Comparison of ENCODE assay signal across 32 cellular contexts in genomic region chr18:55326134-55326533, GRCh38.
DNase-seq lines count a peak whose midpoint lies in the region; ATAC-seq and TF ChIP-seq lines count a peak whose summit lies in the region.
"Had no signal": no experiment of that assay in that cellular context is flagged by ENCODE, and none has a peak within 500 bp of the region (broad histone marks: within the 10 kb centered on the region; RNA-seq: fewer than 3 reads in every experiment).

No MANE protein-coding gene starts in this region.

- peaks cover 16% of the 10 kb centered on the region for H3K9me3 Mint-ChIP-seq in glutamatergic neuron (ENCODE audit: unreplicated experiment)
- H3K9me3 Mint-ChIP-seq in activated T-helper 1 cell treated with anti-CD3 and anti-CD28 coated beads, Interleukin-12 subunit alpha, Interleukin-12 subunit beta, Interleukin-2, Interleukin-4 antibody, amounts not matched to agents 30 ng/mL and 10 ng/mL and 1 ng/mL, durations not matched to agents 14 hours and 24 hours and 36 hours: no peaks in the 10 kb centered on the region
- H3K9me3 Mint-ChIP-seq: CD8-positive, alpha-beta T cell; naive B cell; stimulated activated naive CD8-positive, alpha-beta T cell treated with anti-CD3 and anti-CD28 coated beads, Interleukin-15, Interleukin-2, amounts not matched to agents 100 ng/mL and 50 ng/mL, for 24 hours had no signal

- peaks cover 72 to 82% (median 80%) of the 10 kb centered on the region in 10 experiments for H3K4me1 ChIP-seq in BLaER1 treated with 17β-estradiol and CSF1 and Interleukin-3, amounts not matched to agents 10 nM and 100 nM
- H3K4me1 ChIP-seq in trophoblast cell (ENCODE audit: control insufficient read depth in 1 of 2, insufficient read depth in 2 of 2, low read length in 2 of 2): peaks cover 7 to 8% of the 10 kb centered on the region in 2 experiments
- H3K4me1 ChIP-seq: prostate gland had no signal

- no peak overlapping the region for H4K8ac ChIP-seq in trophoblast cell (ENCODE audit: low read depth, low read length)

- no peak overlapping the region for H3K23ac ChIP-seq in trophoblast cell (ENCODE audit: low read length)

- H4K20me1 ChIP-seq in BLaER1 treated with 17β-estradiol and CSF1 and Interleukin-3, amounts not matched to agents 10 nM and 100 nM: peaks cover 0 to 53% (median 0%) of the 10 kb centered on the region in 11 experiments; a peak in 7 of 22 replicates

- H3K9ac ChIP-seq in BLaER1 treated with 17β-estradiol and CSF1 and Interleukin-3, amounts not matched to agents 10 nM and 100 nM: peak overlapping the region in 6 of 11 experiments; percentile 17 to 55 (median 40); a peak in 7 of 22 replicates
- no peak overlapping the region for H3K9ac ChIP-seq in trophoblast cell (ENCODE audit: low read length)

- no peak overlapping the region for H2BK120ac ChIP-seq in trophoblast cell (ENCODE audit: insufficient read depth, low read length, poor library complexity)

- no peak overlapping the region for H2AK5ac ChIP-seq in trophoblast cell (ENCODE audit: low read length)

- H3K18ac ChIP-seq in trophoblast cell (ENCODE audit: low read length): no peak overlapping the region

- H3K4me1 Mint-ChIP-seq in glutamatergic neuron (ENCODE audit: low read depth, unreplicated experiment): peaks cover 34% of the 10 kb centered on the region
- peaks cover 8% of the 10 kb centered on the region for H3K4me1 Mint-ChIP-seq in activated T-helper 1 cell treated with anti-CD3 and anti-CD28 coated beads, Interleukin-12 subunit alpha, Interleukin-12 subunit beta, Interleukin-2, Interleukin-4 antibody, amounts not matched to agents 30 ng/mL and 10 ng/mL and 1 ng/mL, durations not matched to agents 14 hours and 24 hours and 36 hours (ENCODE audit: low read depth)

- no peak overlapping the region for H2AFZ ChIP-seq in trophoblast cell (ENCODE audit: insufficient read depth, low read length, poor library complexity)

- no peak overlapping the region for H2BK12ac ChIP-seq in trophoblast cell (ENCODE audit: low read length)

- no peaks in the 10 kb centered on the region for H3K27me3 ChIP-seq in BLaER1 treated with 17β-estradiol and CSF1 and Interleukin-3, amounts not matched to agents 10 nM and 100 nM
- no peaks in the 10 kb centered on the region for H3K27me3 ChIP-seq in trophoblast cell (ENCODE audit: insufficient read depth, low read length)
- H3K27me3 ChIP-seq: esophagus muscularis mucosa, foreskin keratinocyte, MG63, vagina had no signal

- H3K27me3 Mint-ChIP-seq in glutamatergic neuron (ENCODE audit: unreplicated experiment): peaks cover 7% of the 10 kb centered on the region
- peaks cover 18% of the 10 kb centered on the region for H3K27me3 Mint-ChIP-seq in activated T-helper 1 cell treated with anti-CD3 and anti-CD28 coated beads, Interleukin-12 subunit alpha, Interleukin-12 subunit beta, Interleukin-2, Interleukin-4 antibody, amounts not matched to agents 30 ng/mL and 10 ng/mL and 1 ng/mL, durations not matched to agents 14 hours and 24 hours and 36 hours (ENCODE audit: insufficient read depth)
- H3K27me3 Mint-ChIP-seq: naive B cell had no signal

- no peak overlapping the region for H4K91ac ChIP-seq in trophoblast cell (ENCODE audit: low read depth, low read length)

- H3K4me3 Mint-ChIP-seq in glutamatergic neuron (ENCODE audit: unreplicated experiment): no peak overlapping the region
- H3K4me3 Mint-ChIP-seq in activated T-helper 1 cell treated with anti-CD3 and anti-CD28 coated beads, Interleukin-12 subunit alpha, Interleukin-12 subunit beta, Interleukin-2, Interleukin-4 antibody, amounts not matched to agents 30 ng/mL and 10 ng/mL and 1 ng/mL, durations not matched to agents 14 hours and 24 hours and 36 hours: no peak overlapping the region
- H3K4me3 Mint-ChIP-seq: activated CD4-positive, alpha-beta T cell treated with anti-CD3 and anti-CD28 coated beads for 36 hours; activated naive CD8-positive, alpha-beta T cell; CD8-positive, alpha-beta T cell; immature natural killer cell; stimulated activated naive CD8-positive, alpha-beta T cell treated with anti-CD3 and anti-CD28 coated beads, Interleukin-15, Interleukin-2, amounts not matched to agents 100 ng/mL and 50 ng/mL, for 24 hours had no signal

- intact Hi-C loops in activated T-helper 1 cell treated with anti-CD3 and anti-CD28 coated beads, Interleukin-12 subunit alpha, Interleukin-12 subunit beta, Interleukin-2, Interleukin-4 antibody, amounts not matched to agents 30 ng/mL and 10 ng/mL and 1 ng/mL, durations not matched to agents 14 hours and 24 hours and 36 hours (cut with micrococcal nuclease): no loop called here

- no peak for ATAC-seq in GM21717 (IDR thresholded peaks at IDR 0.05; ENCODE audit: unreplicated experiment)
- ATAC-seq: activated CD4-positive, alpha-beta T cell treated with anti-CD3 and anti-CD28 coated beads for 36 hours; CD8-positive, alpha-beta T cell; foreskin keratinocyte; HCT116; K562; left lobe of liver had no signal

- H3K79me2 ChIP-seq in trophoblast cell (ENCODE audit: control insufficient read depth, insufficient read depth, low read length, poor library complexity): no peaks in the 10 kb centered on the region

- H3K4ac ChIP-seq in trophoblast cell (ENCODE audit: low read depth, low read length): no peak overlapping the region

- no peak overlapping the region for H2BK5ac ChIP-seq in trophoblast cell (ENCODE audit: low read depth, low read length, poor library complexity)

- no peak overlapping the region for H4K12ac ChIP-seq in trophoblast cell (ENCODE audit: low read depth, low read length)

- TF ChIP-seq CTCF in glutamatergic neuron (IDR thresholded peaks at IDR 0.05; ENCODE audit: partially characterized antibody, unreplicated experiment): no peak

- peaks cover 0 to 17% (median 8%) of the 10 kb centered on the region in 11 experiments; a peak in 10 of 22 replicates for H3K36me3 ChIP-seq in BLaER1 treated with 17β-estradiol and CSF1 and Interleukin-3, amounts not matched to agents 10 nM and 100 nM
- H3K36me3 ChIP-seq in trophoblast cell (ENCODE audit: control insufficient read depth in 1 of 2, insufficient read depth in 2 of 2, low read length in 2 of 2): peaks cover 0 to 2% of the 10 kb centered on the region in 2 experiments
- H3K36me3 ChIP-seq: esophagus muscularis mucosa, MG63, prostate gland, vagina had no signal

- no peak overlapping the region for H3K4me3 ChIP-seq in BLaER1 treated with 17β-estradiol and CSF1 and Interleukin-3, amounts not matched to agents 10 nM and 100 nM
- no peak overlapping the region for H3K4me3 ChIP-seq in trophoblast cell (ENCODE audit: low read depth, low read length)
- H3K4me3 ChIP-seq: esophagus muscularis mucosa, K562, MG63, prostate gland, vagina had no signal

- H3K4me2 ChIP-seq in BLaER1 treated with 17β-estradiol and CSF1 and Interleukin-3, amounts not matched to agents 10 nM and 100 nM: peak overlapping the region; percentile 12 to 99 (median 89)
- H3K4me2 ChIP-seq in trophoblast cell (ENCODE audit: low read length): no peak overlapping the region

- H3K27ac Mint-ChIP-seq in glutamatergic neuron (ENCODE audit: unreplicated experiment): peak overlapping the region; percentile 22
- H3K27ac Mint-ChIP-seq in activated T-helper 1 cell treated with anti-CD3 and anti-CD28 coated beads, Interleukin-12 subunit alpha, Interleukin-12 subunit beta, Interleukin-2, Interleukin-4 antibody, amounts not matched to agents 30 ng/mL and 10 ng/mL and 1 ng/mL, durations not matched to agents 14 hours and 24 hours and 36 hours: no peak overlapping the region
- H3K27ac Mint-ChIP-seq: activated CD4-positive, alpha-beta T cell treated with anti-CD3 and anti-CD28 coated beads for 36 hours; activated naive CD8-positive, alpha-beta T cell; CD8-positive, alpha-beta T cell; immature natural killer cell; stimulated activated naive CD8-positive, alpha-beta T cell treated with anti-CD3 and anti-CD28 coated beads, Interleukin-15, Interleukin-2, amounts not matched to agents 100 ng/mL and 50 ng/mL, for 24 hours had no signal

- H3K14ac ChIP-seq in trophoblast cell (ENCODE audit: low read length): no peak overlapping the region

- H3K36me3 Mint-ChIP-seq in glutamatergic neuron (ENCODE audit: unreplicated experiment): no peaks in the 10 kb centered on the region
- no peaks in the 10 kb centered on the region for H3K36me3 Mint-ChIP-seq in activated T-helper 1 cell treated with anti-CD3 and anti-CD28 coated beads, Interleukin-12 subunit alpha, Interleukin-12 subunit beta, Interleukin-2, Interleukin-4 antibody, amounts not matched to agents 30 ng/mL and 10 ng/mL and 1 ng/mL, durations not matched to agents 14 hours and 24 hours and 36 hours (ENCODE audit: low read depth)
- H3K36me3 Mint-ChIP-seq: CD8-positive, alpha-beta T cell; immature natural killer cell had no signal

- H3K79me1 ChIP-seq in trophoblast cell (ENCODE audit: low read length): peaks cover 2% of the 10 kb centered on the region

- H3K27ac ChIP-seq in BLaER1 treated with 17β-estradiol and CSF1 and Interleukin-3, amounts not matched to agents 10 nM and 100 nM: peak overlapping the region in 8 of 11 experiments; percentile 17 to 95 (median 72); a peak in 13 of 22 replicates
- no peak overlapping the region for H3K27ac ChIP-seq in trophoblast cell (ENCODE audit: low read depth, low read length)
- H3K27ac ChIP-seq: 22Rv1, esophagus muscularis mucosa, foreskin keratinocyte, prostate gland, vagina had no signal

- DNase-seq in NCI-H1092 treated with DMSO at 0.1 percent for 48 hours (lab: John Stamatoyannopoulos, UW) (peak; percentile 16), NCI-H1092 (lab: John Stamatoyannopoulos, UW) (no peak), NCI-H69 (lab: John Stamatoyannopoulos, UW) (peak; percentile 76), glutamatergic neuron (no peak), trophoblast cell (no peak)
- DNase-seq in activated T-helper 1 cell treated with anti-CD3 and anti-CD28 coated beads, Interleukin-12 subunit alpha, Interleukin-12 subunit beta, Interleukin-2, Interleukin-4 antibody, amounts not matched to agents 30 ng/mL and 10 ng/mL and 1 ng/mL, durations not matched to agents 14 hours and 24 hours and 36 hours (ENCODE audit: low spot score): no peak
- DNase-seq: activated CD4-positive, alpha-beta T cell treated with anti-CD3 and anti-CD28 coated beads for 36 hours; activated effector memory CD4-positive, alpha-beta T cell treated with Interleukin-2 at 50 U/mL for 16 hours; activated T-cell treated with anti-CD3 and anti-CD28 coated beads for 4 hours; aorta; caudate nucleus; CD8-positive, alpha-beta T cell; foreskin keratinocyte; hypothalamus; immature natural killer cell; MG63; naive B cell; NCI-H1436 treated with DMSO at 0.1 percent for 48 hours; NCI-H524 treated with DMSO at 0.1 percent for 48 hours; nucleus accumbens; T-helper 2 cell had no signal

- H3K9me3 ChIP-seq in BLaER1 treated with 17β-estradiol and CSF1 and Interleukin-3, amounts not matched to agents 10 nM and 100 nM (replicated peaks in 1 of 11): no peaks in the 10 kb centered on the region
- H3K9me3 ChIP-seq in trophoblast cell (ENCODE audit: insufficient read depth, low read depth, low read length): no peaks in the 10 kb centered on the region
- H3K9me3 ChIP-seq: esophagus muscularis mucosa, MG63, prostate gland, vagina had no signal

Comparison
In these comparisons a context has a peak if more than half of its experiments do, and no peak if none do; other contexts are left out.
1. DNase-seq: peak in NCI-H1092 treated with DMSO at 0.1 percent for 48 hours (single experiment) and NCI-H69 (single experiment); none in NCI-H1092 (single experiment), glutamatergic neuron (single experiment), trophoblast cell (0 of 2) and activated T-helper 1 cell treated with anti-CD3 and anti-CD28 coated beads, Interleukin-12 subunit alpha, Interleukin-12 subunit beta, Interleukin-2, Interleukin-4 antibody, amounts not matched to agents 30 ng/mL and 10 ng/mL and 1 ng/mL, durations not matched to agents 14 hours and 24 hours and 36 hours (single experiment).